ENCODE assay signal across 1 cellular context in the genomic region with DNA sequence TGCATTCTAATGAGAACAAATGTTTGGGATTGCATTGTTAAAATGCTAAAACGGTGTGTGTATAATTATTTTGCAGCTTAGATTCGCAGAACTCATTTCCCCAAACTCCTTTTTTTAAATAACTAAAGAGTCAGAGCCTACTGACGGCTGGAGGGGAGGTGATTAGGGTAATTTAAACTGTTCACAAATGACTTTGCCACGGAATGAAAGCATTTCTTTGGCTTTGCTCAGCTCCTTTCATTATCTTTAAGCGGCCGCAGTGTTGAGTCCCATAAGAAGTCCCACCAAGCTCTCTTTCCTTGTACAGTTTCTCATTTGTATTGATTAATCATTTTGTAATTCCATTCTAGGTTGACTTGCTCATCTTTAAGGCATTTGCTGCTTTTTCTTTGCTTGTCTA.
TF ChIP-seq lines count a peak whose summit lies in the region.

No MANE protein-coding gene starts in this region.

TF ChIP-seq in GM23338, 12 proteins besides CTCF, POLR2A, EP300 and RAD21 (continued from another document):
- TF ChIP-seq, protein P1, sequence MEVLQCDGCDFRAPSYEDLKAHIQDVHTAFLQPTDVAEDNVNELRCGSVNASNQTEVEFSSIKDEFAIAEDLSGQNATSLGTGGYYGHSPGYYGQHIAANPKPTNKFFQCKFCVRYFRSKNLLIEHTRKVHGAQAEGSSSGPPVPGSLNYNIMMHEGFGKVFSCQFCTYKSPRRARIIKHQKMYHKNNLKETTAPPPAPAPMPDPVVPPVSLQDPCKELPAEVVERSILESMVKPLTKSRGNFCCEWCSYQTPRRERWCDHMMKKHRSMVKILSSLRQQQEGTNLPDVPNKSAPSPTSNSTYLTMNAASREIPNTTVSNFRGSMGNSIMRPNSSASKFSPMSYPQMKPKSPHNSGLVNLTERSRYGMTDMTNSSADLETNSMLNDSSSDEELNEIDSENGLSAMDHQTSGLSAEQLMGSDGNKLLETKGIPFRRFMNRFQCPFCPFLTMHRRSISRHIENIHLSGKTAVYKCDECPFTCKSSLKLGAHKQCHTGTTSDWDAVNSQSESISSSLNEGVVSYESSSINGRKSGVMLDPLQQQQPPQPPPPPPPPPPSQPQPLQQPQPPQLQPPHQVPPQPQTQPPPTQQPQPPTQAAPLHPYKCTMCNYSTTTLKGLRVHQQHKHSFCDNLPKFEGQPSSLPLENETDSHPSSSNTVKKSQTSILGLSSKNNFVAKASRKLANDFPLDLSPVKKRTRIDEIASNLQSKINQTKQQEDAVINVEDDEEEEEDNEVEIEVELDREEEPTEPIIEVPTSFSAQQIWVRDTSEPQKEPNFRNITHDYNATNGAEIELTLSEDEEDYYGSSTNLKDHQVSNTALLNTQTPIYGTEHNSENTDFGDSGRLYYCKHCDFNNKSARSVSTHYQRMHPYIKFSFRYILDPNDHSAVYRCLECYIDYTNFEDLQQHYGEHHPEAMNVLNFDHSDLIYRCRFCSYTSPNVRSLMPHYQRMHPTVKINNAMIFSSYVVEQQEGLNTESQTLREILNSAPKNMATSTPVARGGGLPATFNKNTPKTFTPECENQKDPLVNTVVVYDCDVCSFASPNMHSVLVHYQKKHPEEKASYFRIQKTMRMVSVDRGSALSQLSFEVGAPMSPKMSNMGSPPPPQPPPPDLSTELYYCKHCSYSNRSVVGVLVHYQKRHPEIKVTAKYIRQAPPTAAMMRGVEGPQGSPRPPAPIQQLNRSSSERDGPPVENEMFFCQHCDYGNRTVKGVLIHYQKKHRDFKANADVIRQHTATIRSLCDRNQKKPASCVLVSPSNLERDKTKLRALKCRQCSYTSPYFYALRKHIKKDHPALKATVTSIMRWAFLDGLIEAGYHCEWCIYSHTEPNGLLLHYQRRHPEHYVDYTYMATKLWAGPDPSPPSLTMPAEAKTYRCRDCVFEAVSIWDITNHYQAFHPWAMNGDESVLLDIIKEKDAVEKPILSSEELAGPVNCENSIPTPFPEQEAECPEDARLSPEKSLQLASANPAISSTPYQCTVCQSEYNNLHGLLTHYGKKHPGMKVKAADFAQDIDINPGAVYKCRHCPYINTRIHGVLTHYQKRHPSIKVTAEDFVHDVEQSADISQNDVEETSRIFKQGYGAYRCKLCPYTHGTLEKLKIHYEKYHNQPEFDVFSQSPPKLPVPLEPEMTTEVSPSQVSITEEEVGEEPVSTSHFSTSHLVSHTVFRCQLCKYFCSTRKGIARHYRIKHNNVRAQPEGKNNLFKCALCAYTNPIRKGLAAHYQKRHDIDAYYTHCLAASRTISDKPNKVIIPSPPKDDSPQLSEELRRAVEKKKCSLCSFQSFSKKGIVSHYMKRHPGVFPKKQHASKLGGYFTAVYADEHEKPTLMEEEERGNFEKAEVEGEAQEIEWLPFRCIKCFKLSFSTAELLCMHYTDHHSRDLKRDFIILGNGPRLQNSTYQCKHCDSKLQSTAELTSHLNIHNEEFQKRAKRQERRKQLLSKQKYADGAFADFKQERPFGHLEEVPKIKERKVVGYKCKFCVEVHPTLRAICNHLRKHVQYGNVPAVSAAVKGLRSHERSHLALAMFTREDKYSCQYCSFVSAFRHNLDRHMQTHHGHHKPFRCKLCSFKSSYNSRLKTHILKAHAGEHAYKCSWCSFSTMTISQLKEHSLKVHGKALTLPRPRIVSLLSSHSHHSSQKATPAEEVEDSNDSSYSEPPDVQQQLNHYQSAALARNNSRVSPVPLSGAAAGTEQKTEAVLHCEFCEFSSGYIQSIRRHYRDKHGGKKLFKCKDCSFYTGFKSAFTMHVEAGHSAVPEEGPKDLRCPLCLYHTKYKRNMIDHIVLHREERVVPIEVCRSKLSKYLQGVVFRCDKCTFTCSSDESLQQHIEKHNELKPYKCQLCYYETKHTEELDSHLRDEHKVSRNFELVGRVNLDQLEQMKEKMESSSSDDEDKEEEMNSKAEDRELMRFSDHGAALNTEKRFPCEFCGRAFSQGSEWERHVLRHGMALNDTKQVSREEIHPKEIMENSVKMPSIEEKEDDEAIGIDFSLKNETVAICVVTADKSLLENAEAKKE (CRISPR knock-in tag; IDR thresholded peaks at IDR 0.05): no peak
- no peak for TF ChIP-seq ZNF114 (CRISPR knock-in tag; IDR thresholded peaks at IDR 0.05)
- TF ChIP-seq JUNB (IDR thresholded peaks at IDR 0.05; ENCODE audit: unreplicated experiment): no peak
- no peak for TF ChIP-seq EZH2phosphoT487 (IDR thresholded peaks at IDR 0.05; ENCODE audit: unreplicated experiment)
- no peak for TF ChIP-seq STAT1 (IDR thresholded peaks at IDR 0.05; ENCODE audit: unreplicated experiment)
- TF ChIP-seq ZNF331 (CRISPR knock-in tag; IDR thresholded peaks at IDR 0.05; ENCODE audit: low read depth): no peak
- TF ChIP-seq NANOG (IDR thresholded peaks at IDR 0.05; ENCODE audit: borderline replicate concordance): no peak
- TF ChIP-seq CREB1 (CRISPR knock-in tag; IDR thresholded peaks at IDR 0.05; ENCODE audit: low read depth): no peak
- TF ChIP-seq EZH2 (IDR thresholded peaks at IDR 0.05; ENCODE audit: low read depth, unreplicated experiment): no peak
- TF ChIP-seq, protein P2, sequence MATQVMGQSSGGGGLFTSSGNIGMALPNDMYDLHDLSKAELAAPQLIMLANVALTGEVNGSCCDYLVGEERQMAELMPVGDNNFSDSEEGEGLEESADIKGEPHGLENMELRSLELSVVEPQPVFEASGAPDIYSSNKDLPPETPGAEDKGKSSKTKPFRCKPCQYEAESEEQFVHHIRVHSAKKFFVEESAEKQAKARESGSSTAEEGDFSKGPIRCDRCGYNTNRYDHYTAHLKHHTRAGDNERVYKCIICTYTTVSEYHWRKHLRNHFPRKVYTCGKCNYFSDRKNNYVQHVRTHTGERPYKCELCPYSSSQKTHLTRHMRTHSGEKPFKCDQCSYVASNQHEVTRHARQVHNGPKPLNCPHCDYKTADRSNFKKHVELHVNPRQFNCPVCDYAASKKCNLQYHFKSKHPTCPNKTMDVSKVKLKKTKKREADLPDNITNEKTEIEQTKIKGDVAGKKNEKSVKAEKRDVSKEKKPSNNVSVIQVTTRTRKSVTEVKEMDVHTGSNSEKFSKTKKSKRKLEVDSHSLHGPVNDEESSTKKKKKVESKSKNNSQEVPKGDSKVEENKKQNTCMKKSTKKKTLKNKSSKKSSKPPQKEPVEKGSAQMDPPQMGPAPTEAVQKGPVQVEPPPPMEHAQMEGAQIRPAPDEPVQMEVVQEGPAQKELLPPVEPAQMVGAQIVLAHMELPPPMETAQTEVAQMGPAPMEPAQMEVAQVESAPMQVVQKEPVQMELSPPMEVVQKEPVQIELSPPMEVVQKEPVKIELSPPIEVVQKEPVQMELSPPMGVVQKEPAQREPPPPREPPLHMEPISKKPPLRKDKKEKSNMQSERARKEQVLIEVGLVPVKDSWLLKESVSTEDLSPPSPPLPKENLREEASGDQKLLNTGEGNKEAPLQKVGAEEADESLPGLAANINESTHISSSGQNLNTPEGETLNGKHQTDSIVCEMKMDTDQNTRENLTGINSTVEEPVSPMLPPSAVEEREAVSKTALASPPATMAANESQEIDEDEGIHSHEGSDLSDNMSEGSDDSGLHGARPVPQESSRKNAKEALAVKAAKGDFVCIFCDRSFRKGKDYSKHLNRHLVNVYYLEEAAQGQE (IDR thresholded peaks at IDR 0.05; ENCODE audit: unreplicated experiment): no peak
